ENCODE assay signal across 16 cellular contexts in genomic region chr6:75416443-75416842, GRCh38.
A peak's percentile ranks its signal among the peaks of the same experiment; 100 is the strongest.
DNase-seq lines count a peak whose midpoint lies in the region; ATAC-seq, FAIRE-seq and TF ChIP-seq lines count a peak whose summit lies in the region.
"Had no signal": no experiment of that assay in that cellular context is flagged by ENCODE, and none has a peak within 500 bp of the region (broad histone marks: within the 10 kb centered on the region; RNA-seq: fewer than 3 reads in every experiment).

No MANE protein-coding gene starts in this region.

- H3K79me2 ChIP-seq in SK-N-SH (ENCODE audit: insufficient read depth) (no peaks in the 10 kb centered on the region), smooth muscle cell (ENCODE audit: low read depth) (no peaks in the 10 kb centered on the region)

- H3K9me3 Mint-ChIP-seq in activated CD8-positive, alpha-beta memory T cell treated with anti-CD3 and anti-CD28 coated beads, Interleukin-2, amount 10 ng/mL, durations not matched to agents 7 days and 5 days (ENCODE audit: low read depth), result no peaks in the 10 kb centered on the region

- no peak for TF ChIP-seq POLR2A in A549 (IDR thresholded peaks at IDR 0.05; ENCODE audit: low read length)

- H3K9me3 ChIP-seq in SK-N-SH (no peaks in the 10 kb centered on the region), A549 (no peaks in the 10 kb centered on the region), skeletal muscle tissue (ENCODE audit: control insufficient read depth in 3 of 3, low read length in 3 of 3) (no peaks in the 10 kb centered on the region), smooth muscle cell (replicated peaks; ENCODE audit: low read depth) (no peaks in the 10 kb centered on the region)
- H3K9me3 ChIP-seq: BLaER1 treated with 17β-estradiol and CSF1 and Interleukin-3, amounts not matched to agents 10 nM and 100 nM; HAP-1 had no signal

- H3K9me2 ChIP-seq in SK-N-SH, result no peaks in the 10 kb centered on the region

- no peaks in the 10 kb centered on the region for H4K20me1 ChIP-seq in SK-N-SH (ENCODE audit: insufficient read depth)
- H4K20me1 ChIP-seq in smooth muscle cell (ENCODE audit: low read depth), result no peaks in the 10 kb centered on the region
- H4K20me1 ChIP-seq: BLaER1 treated with 17β-estradiol and CSF1 and Interleukin-3, amounts not matched to agents 10 nM and 100 nM had no signal

- H3K9ac ChIP-seq in SK-N-SH, result no peak overlapping the region
- no peak overlapping the region for H3K9ac ChIP-seq in skeletal muscle tissue (ENCODE audit: low read depth in 1 of 3, low read length in 3 of 3)
- H3K9ac ChIP-seq in smooth muscle cell (ENCODE audit: low read depth), result no peak overlapping the region
- H3K9ac ChIP-seq: BLaER1 treated with 17β-estradiol and CSF1 and Interleukin-3, amounts not matched to agents 10 nM and 100 nM had no signal

- H3K4me3 Mint-ChIP-seq in activated CD8-positive, alpha-beta memory T cell treated with anti-CD3 and anti-CD28 coated beads, Interleukin-2, amount 10 ng/mL, durations not matched to agents 7 days and 5 days, result no peak overlapping the region
- H3K4me3 Mint-ChIP-seq: CD4-positive, CD25-positive, alpha-beta regulatory T cell had no signal

- no peak overlapping the region for H3K4me3 ChIP-seq in SK-N-SH (ENCODE audit: low read depth in 2 of 2, low read length in 1 of 2)
- no peak overlapping the region for H3K4me3 ChIP-seq in A549
- no peak overlapping the region for H3K4me3 ChIP-seq in skeletal muscle tissue (ENCODE audit: low read length in 3 of 3)
- no peak overlapping the region for H3K4me3 ChIP-seq in smooth muscle cell
- H3K4me3 ChIP-seq: BLaER1 treated with 17β-estradiol and CSF1 and Interleukin-3, amounts not matched to agents 10 nM and 100 nM; HAP-1 had no signal

- H3K36me3 ChIP-seq in SK-N-SH (replicated peaks in 1 of 2; ENCODE audit: control insufficient read depth in 1 of 2, insufficient read depth in 2 of 2, low read length in 1 of 2), result no peaks in the 10 kb centered on the region
- H3K36me3 ChIP-seq in skeletal muscle tissue (ENCODE audit: control insufficient read depth in 3 of 3, insufficient read depth in 3 of 3, low read length in 3 of 3), result no peaks in the 10 kb centered on the region
- no peaks in the 10 kb centered on the region for H3K36me3 ChIP-seq in smooth muscle cell (ENCODE audit: low read depth)
- H3K36me3 ChIP-seq: BLaER1 treated with 17β-estradiol and CSF1 and Interleukin-3, amounts not matched to agents 10 nM and 100 nM; HAP-1 had no signal

- peaks cover 1% of the 10 kb centered on the region for H3F3A ChIP-seq in SK-N-SH (replicated peaks; ENCODE audit: insufficient read depth)
- peaks cover 6% of the 10 kb centered on the region for H3F3A ChIP-seq in smooth muscle cell (ENCODE audit: low read depth)

- 53% methylated on average over 1 of the region's 1 CpG for WGBS in SK-N-SH (ENCODE audit: low lambda C conversion rate)
- 20% methylated on average over 1 of the region's 1 CpG for WGBS in A549 (ENCODE audit: missing lambda C conversion rate)
- 90% methylated on average over 1 of the region's 1 CpG for WGBS in smooth muscle cell (ENCODE audit: low lambda C conversion rate)

- CTCF ChIA-PET in SK-N-SH (lab: Yijun Ruan, JAX), result interaction anchor here (1.1 kb wide), 1 partner anchor 23 kb away, joined by 3 read pairs; no protein-coding TSS in a partner anchor
- CTCF ChIA-PET in A549 (lab: Yijun Ruan, JAX), result no interaction called here
- CTCF ChIA-PET in activated CD8-positive, alpha-beta memory T cell treated with anti-CD3 and anti-CD28 coated beads, Interleukin-2, amount 10 ng/mL, durations not matched to agents 7 days and 5 days (lab: Charles Lee), result interaction anchor here (0.7 to 1.0 kb wide), 2 partner anchors 10 to 28 kb away, joined by 3 read pairs; no protein-coding TSS in a partner anchor

- H3K4me1 Mint-ChIP-seq in activated CD8-positive, alpha-beta memory T cell treated with anti-CD3 and anti-CD28 coated beads, Interleukin-2, amount 10 ng/mL, durations not matched to agents 7 days and 5 days, result no peaks in the 10 kb centered on the region
- H3K4me1 Mint-ChIP-seq: CD4-positive, CD25-positive, alpha-beta regulatory T cell had no signal

- TF ChIP-seq RAD21 in SK-N-SH (IDR thresholded peaks at IDR 0.05; ENCODE audit: low read length) (no peak), A549 (conservative IDR thresholded peaks at IDR 0.05 in 1 of 2, IDR thresholded peaks at IDR 0.05 in 1 of 2) (no peak)

- POLR2A ChIA-PET in SK-N-SH (lab: Yijun Ruan, JAX), result no interaction called here
- POLR2A ChIA-PET in A549 (lab: Yijun Ruan, JAX), result no interaction called here

- H3K27ac Mint-ChIP-seq in activated CD8-positive, alpha-beta memory T cell treated with anti-CD3 and anti-CD28 coated beads, Interleukin-2, amount 10 ng/mL, durations not matched to agents 7 days and 5 days, result no peak overlapping the region
- H3K27ac Mint-ChIP-seq: CD4-positive, CD25-positive, alpha-beta regulatory T cell had no signal

- peaks cover 45% of the 10 kb centered on the region for H3K27me3 Mint-ChIP-seq in activated CD8-positive, alpha-beta memory T cell treated with anti-CD3 and anti-CD28 coated beads, Interleukin-2, amount 10 ng/mL, durations not matched to agents 7 days and 5 days

- H2AFZ ChIP-seq in SK-N-SH (ENCODE audit: low read depth) (no peak overlapping the region), smooth muscle cell (ENCODE audit: low read depth) (no peak overlapping the region)

- peaks cover 0 to 16% of the 10 kb centered on the region in 2 experiments; a peak in 2 of 4 replicates for H3K4me1 ChIP-seq in SK-N-SH (ENCODE audit: control insufficient read depth in 1 of 2, insufficient read depth in 2 of 2, low read depth in 1 of 2, low read length in 1 of 2)
- H3K4me1 ChIP-seq in A549, result peaks cover 78% of the 10 kb centered on the region
- peaks cover 5 to 29% (median 14%) of the 10 kb centered on the region in 3 donors for H3K4me1 ChIP-seq in skeletal muscle tissue (ENCODE audit: control insufficient read depth in 3 of 3, insufficient read depth in 3 of 3, low read length in 3 of 3)
- H3K4me1 ChIP-seq in smooth muscle cell (ENCODE audit: low read depth), result peaks cover 8% of the 10 kb centered on the region

- H3K27me3 ChIP-seq in SK-N-SH (ENCODE audit: insufficient read depth), result no peaks in the 10 kb centered on the region
- H3K27me3 ChIP-seq in skeletal muscle tissue (ENCODE audit: control insufficient read depth in 3 of 3, insufficient read depth in 3 of 3, low read length in 3 of 3), result no peaks in the 10 kb centered on the region
- H3K27me3 ChIP-seq in smooth muscle cell (ENCODE audit: low read depth), result no peaks in the 10 kb centered on the region
- H3K27me3 ChIP-seq: BLaER1 treated with 17β-estradiol and CSF1 and Interleukin-3, amounts not matched to agents 10 nM and 100 nM had no signal

- no peaks in the 10 kb centered on the region for H3K36me3 Mint-ChIP-seq in activated CD8-positive, alpha-beta memory T cell treated with anti-CD3 and anti-CD28 coated beads, Interleukin-2, amount 10 ng/mL, durations not matched to agents 7 days and 5 days
- H3K36me3 Mint-ChIP-seq: CD4-positive, CD25-positive, alpha-beta regulatory T cell had no signal

- DNase-seq in SK-N-SH (no peak), A549 (ENCODE audit: low read depth in 1 of 2, low spot score in 1 of 2) (no peak), kidney tubule cell (ENCODE audit: low spot score) (peak; percentile 37), smooth muscle cell (lab: John Stamatoyannopoulos, UW; ENCODE audit: unreplicated experiment) (no peak), GOT3 (lab: John Stamatoyannopoulos, UW) (no peak)
- DNase-seq in activated CD8-positive, alpha-beta memory T cell treated with anti-CD3 and anti-CD28 coated beads, Interleukin-2, amount 10 ng/mL, durations not matched to agents 7 days and 5 days, result no peak
- DNase-seq: CD4-positive, CD25-positive, alpha-beta regulatory T cell; DMS53; GF-D8 had no signal

- ATAC-seq in SK-N-SH treated with all-trans-retinoic acid at 6 μM for 48 hours (no peak), A549 (no peak)
- no peak for ATAC-seq in activated CD8-positive, alpha-beta memory T cell treated with anti-CD3 and anti-CD28 coated beads, Interleukin-2, amount 10 ng/mL, durations not matched to agents 7 days and 5 days

- H3K4me2 ChIP-seq in SK-N-SH, result no peak overlapping the region
- peak overlapping the region; percentile 52 for H3K4me2 ChIP-seq in A549
- H3K4me2 ChIP-seq in smooth muscle cell, result no peak overlapping the region

- no peak overlapping the region for H3K27ac ChIP-seq in SK-N-SH (ENCODE audit: low read depth in 2 of 2, low read length in 1 of 2)
- peak overlapping the region; percentile 77 to 91 for H3K27ac ChIP-seq in A549
- H3K27ac ChIP-seq in skeletal muscle tissue (ENCODE audit: low read depth, low read length), result peak overlapping the region; percentile 46
- H3K27ac ChIP-seq in smooth muscle cell (ENCODE audit: low read depth), result no peak overlapping the region
- H3K27ac ChIP-seq: 22Rv1; BLaER1 treated with 17β-estradiol and CSF1 and Interleukin-3, amounts not matched to agents 10 nM and 100 nM had no signal

- no peak for TF ChIP-seq CTCF in SK-N-SH (IDR thresholded peaks at IDR 0.05)
- TF ChIP-seq CTCF in A549 (IDR thresholded peaks at IDR 0.05), result no peak
- TF ChIP-seq CTCF in smooth muscle cell (IDR thresholded peaks at IDR 0.05; ENCODE audit: borderline replicate concordance, insufficient read depth, poor library complexity, severe bottlenecking), result no peak

- TF ChIP-seq EP300 in SK-N-SH (IDR thresholded peaks at IDR 0.05; ENCODE audit: borderline replicate concordance in 1 of 2, low read depth in 1 of 2, low read length in 1 of 2) (no peak), A549 (IDR thresholded peaks at IDR 0.05) (no peak)

- no peak for FAIRE-seq in A549 (lab: Jason Lieb, UNC)
- FAIRE-seq: GM19239, H1 had no signal

TF ChIP-seq in SK-N-SH treated with all-trans-retinoic acid at 6 μM for 48 hours, 23 proteins besides CTCF, POLR2A, EP300 and RAD21:
- TF ChIP-seq SNAI2 (CRISPR knock-in tag; IDR thresholded peaks at IDR 0.05) (no peak), ISL1 (CRISPR knock-in tag; IDR thresholded peaks at IDR 0.05) (peak; percentile 39; the same call in 1 of the 2 replicates)

TF ChIP-seq in SK-N-SH, 30 proteins besides CTCF, POLR2A, EP300 and RAD21 (continues in another document):
- TF ChIP-seq FOXJ3 (CRISPR knock-in tag; IDR thresholded peaks at IDR 0.05) (no peak), MEF2A (IDR thresholded peaks at IDR 0.05; ENCODE audit: borderline replicate concordance, low read depth) (no peak)

TF ChIP-seq in A549, 52 proteins besides CTCF, POLR2A, EP300 and RAD21 (continues in another document):
- TF ChIP-seq MYC (IDR thresholded peaks at IDR 0.05; ENCODE audit: borderline replicate concordance, low read length), result no peak
- no peak for TF ChIP-seq CBX2 (IDR thresholded peaks at IDR 0.05; ENCODE audit: borderline replicate concordance, low read depth)
- no peak for TF ChIP-seq CHD2 (IDR thresholded peaks at IDR 0.05; ENCODE audit: low read length, partially characterized antibody)
- no peak for TF ChIP-seq HES2 (IDR thresholded peaks at IDR 0.05)

Comparison
In these comparisons a context has a peak if more than half of its experiments do, and no peak if none do; other contexts are left out.
1. H3K27ac ChIP-seq: peak in A549 (2 of 2) and skeletal muscle tissue (single experiment); none in SK-N-SH (0 of 2) and smooth muscle cell (single experiment).